Comparison of ENCODE assay signal across 10 cellular contexts in the genomic region with DNA sequence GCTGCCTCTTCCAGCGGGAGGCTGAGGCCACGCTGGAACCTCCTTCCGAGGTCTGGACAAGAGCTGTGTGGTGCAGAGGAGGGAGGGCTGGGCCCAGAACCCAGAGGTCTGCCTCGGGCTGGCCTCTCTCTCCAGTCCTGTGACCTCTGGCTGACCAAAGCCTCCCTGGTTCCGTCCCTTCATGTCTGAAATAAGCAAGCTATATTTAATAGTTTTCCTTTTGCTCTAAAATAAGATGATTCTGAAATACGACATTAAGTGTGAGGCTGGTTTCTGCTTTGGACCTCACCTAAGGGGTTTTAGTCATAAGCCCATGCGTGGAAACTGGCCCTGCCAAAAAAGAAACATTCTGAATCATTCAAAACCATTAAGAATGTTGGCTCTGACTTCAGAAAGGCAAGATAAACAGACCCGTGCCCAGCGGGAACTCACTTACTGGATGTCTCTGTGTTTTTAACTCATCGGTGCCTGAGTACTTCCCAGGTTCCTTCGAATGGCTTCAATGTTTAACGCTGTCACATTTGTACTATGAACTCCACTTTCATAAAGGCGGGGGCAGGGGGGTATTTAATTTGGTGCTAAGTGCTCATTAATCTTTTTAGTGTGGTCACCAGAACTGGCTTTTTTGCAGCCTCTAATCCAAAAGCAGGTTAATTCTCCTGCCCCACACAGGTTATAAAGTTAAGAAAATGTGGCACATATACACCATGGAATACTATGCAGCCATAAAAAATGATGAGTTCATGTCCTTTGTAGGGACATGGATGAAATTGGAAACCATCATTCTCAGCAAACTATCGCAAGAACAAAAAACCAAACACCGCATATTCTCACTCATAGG.
DNase-seq lines count a peak whose midpoint lies in the region; ATAC-seq, FAIRE-seq and TF ChIP-seq lines count a peak whose summit lies in the region.
"Had no signal": no experiment of that assay in that cellular context is flagged by ENCODE, and none has a peak within 500 bp of the region (broad histone marks: within the 10 kb centered on the region; RNA-seq: fewer than 3 reads in every experiment).

No MANE protein-coding gene starts in this region.

- H2AFZ ChIP-seq in keratinocyte (ENCODE audit: control insufficient read depth, low read length), result no peak overlapping the region

- no peaks in the 10 kb centered on the region for H3K27me3 Mint-ChIP-seq in activated CD4-positive, alpha-beta T cell treated with anti-CD3 and anti-CD28 coated beads, Interleukin-2, amount 10 ng/mL, durations not matched to agents 24 days and 14 days
- H3K27me3 Mint-ChIP-seq: activated naive CD8-positive, alpha-beta T cell treated with anti-CD3 and anti-CD28 coated beads, Interleukin-2, amount 10 ng/mL, durations not matched to agents 7 days and 5 days had no signal

- no peak for DNase-seq in activated CD4-positive, alpha-beta T cell treated with anti-CD3 and anti-CD28 coated beads, Interleukin-2, amount 10 ng/mL, durations not matched to agents 24 days and 14 days
- DNase-seq in activated CD4-positive, alpha-beta T cell treated with anti-CD3 and anti-CD28 coated beads for 48 hours, result no peak
- DNase-seq in astrocyte of the spinal cord (ENCODE audit: low read depth, low spot score) (peak; percentile 99), keratinocyte (ENCODE audit: low read depth, low spot score) (no peak), thoracic aorta (ENCODE audit: low spot score) (peak; percentile 58), CD1c-positive myeloid dendritic cell (ENCODE audit: extremely low spot score) (no peak), HuH-7 (ENCODE audit: low spot score) (no peak), GM13977 (ENCODE audit: low spot score) (no peak)
- DNase-seq: activated naive CD8-positive, alpha-beta T cell treated with anti-CD3 and anti-CD28 coated beads, Interleukin-2, amount 10 ng/mL, durations not matched to agents 7 days and 5 days; NCI-H2227 treated with DMSO at 0.1 percent for 48 hours had no signal

- H3K9me3 Mint-ChIP-seq in activated CD4-positive, alpha-beta T cell treated with anti-CD3 and anti-CD28 coated beads, Interleukin-2, amount 10 ng/mL, durations not matched to agents 24 days and 14 days, result no peaks in the 10 kb centered on the region
- H3K9me3 Mint-ChIP-seq: activated naive CD8-positive, alpha-beta T cell treated with anti-CD3 and anti-CD28 coated beads, Interleukin-2, amount 10 ng/mL, durations not matched to agents 7 days and 5 days had no signal

- H4K20me1 ChIP-seq in keratinocyte (ENCODE audit: control insufficient read depth, extremely low read depth, insufficient read depth, low read length), result peaks cover 47% of the 10 kb centered on the region

- peak overlapping the region; percentile 64 for H3K27ac Mint-ChIP-seq in activated CD4-positive, alpha-beta T cell treated with anti-CD3 and anti-CD28 coated beads, Interleukin-2, amount 10 ng/mL, durations not matched to agents 24 days and 14 days
- H3K27ac Mint-ChIP-seq: activated naive CD8-positive, alpha-beta T cell treated with anti-CD3 and anti-CD28 coated beads, Interleukin-2, amount 10 ng/mL, durations not matched to agents 7 days and 5 days had no signal

- H3K9ac ChIP-seq in keratinocyte (ENCODE audit: control insufficient read depth, extremely low read depth, insufficient read depth, low read length), result peak overlapping the region; percentile 39

- H3K36me3 ChIP-seq in keratinocyte (ENCODE audit: control insufficient read depth in 2 of 2, extremely low read depth in 1 of 2, insufficient read depth in 2 of 2, low read length in 2 of 2) (peaks cover 35 to 55% of the 10 kb centered on the region in 2 experiments), thoracic aorta (peaks cover 9% of the 10 kb centered on the region)

- H3K27me3 ChIP-seq in keratinocyte (ENCODE audit: control insufficient read depth, extremely low read depth, insufficient read depth, low read length) (no peaks in the 10 kb centered on the region), thoracic aorta (replicated peaks; ENCODE audit: insufficient read depth) (no peaks in the 10 kb centered on the region)

- peaks cover 64% of the 10 kb centered on the region for H3K4me1 Mint-ChIP-seq in activated CD4-positive, alpha-beta T cell treated with anti-CD3 and anti-CD28 coated beads, Interleukin-2, amount 10 ng/mL, durations not matched to agents 24 days and 14 days

- no peaks in the 10 kb centered on the region for H3K9me3 ChIP-seq in keratinocyte (ENCODE audit: control insufficient read depth, low read depth, low read length)
- H3K9me3 ChIP-seq in thoracic aorta, result no peaks in the 10 kb centered on the region

- peak overlapping the region; percentile 4 for H3K4me3 ChIP-seq in astrocyte of the spinal cord (ENCODE audit: low read depth, low read length)
- H3K4me3 ChIP-seq in keratinocyte (ENCODE audit: control insufficient read depth in 2 of 3, extremely low read depth in 1 of 3, insufficient read depth in 2 of 3, low read depth in 1 of 3, low read length in 3 of 3), result no peak overlapping the region
- peak overlapping the region; percentile 37 for H3K4me3 ChIP-seq in thoracic aorta

- H3K27ac ChIP-seq in keratinocyte (ENCODE audit: control insufficient read depth, insufficient read depth, low read length) (peak overlapping the region; percentile 82), thoracic aorta (peak overlapping the region; percentile 89 to 90)

- dilution Hi-C loops in keratinocyte (cut with MboI; ENCODE audit: extremely low pct_ligation_motif_present, low sequenced_read_pairs), result no loop called here

- H3K4me1 ChIP-seq in keratinocyte (ENCODE audit: control insufficient read depth, extremely low read depth, insufficient read depth, low read length) (peaks cover 79% of the 10 kb centered on the region), thoracic aorta (ENCODE audit: control insufficient read depth in 1 of 2, low read depth in 2 of 2) (peaks cover 53 to 84% of the 10 kb centered on the region in 2 donors)

- TF ChIP-seq CTCF in astrocyte of the spinal cord (IDR thresholded peaks at IDR 0.05; ENCODE audit: low read depth, low read length) (no peak), keratinocyte (optimal IDR thresholded peaks at IDR 0.05 in 1 of 3, IDR thresholded peaks at IDR 0.05 in 1 of 3, conservative IDR thresholded peaks at IDR 0.05 in 1 of 3; ENCODE audit: extremely low read depth in 1 of 3, insufficient read depth in 2 of 3, low read length in 3 of 3) (no peak), thoracic aorta (IDR thresholded peaks at IDR 0.05) (no peak), GM13977 (IDR thresholded peaks at IDR 0.05; ENCODE audit: extremely low read depth, insufficient read depth, missing control alignments) (no peak)

- intact Hi-C loops in activated CD4-positive, alpha-beta T cell treated with anti-CD3 and anti-CD28 coated beads, Interleukin-2, amount 10 ng/mL, durations not matched to agents 24 days and 14 days (cut with micrococcal nuclease), result loop anchor here (10.0 kb wide), 1 partner anchor 533 kb away; no protein-coding TSS in a partner anchor

- peak; percentile 80 for ATAC-seq in thoracic aorta (ENCODE audit: insufficient number of reproducible peaks, low FRiP score, low read depth)

- H3K4me2 ChIP-seq in keratinocyte (ENCODE audit: control insufficient read depth, extremely low read depth, insufficient read depth, low read depth, low read length), result peak overlapping the region; percentile 22

- FAIRE-seq in keratinocyte (lab: Jason Lieb, UNC), result no peak

- H3K9me1 ChIP-seq in keratinocyte (ENCODE audit: control insufficient read depth, extremely low read depth, insufficient read depth, low read length), result peaks cover 2% of the 10 kb centered on the region

- in situ Hi-C loops in astrocyte of the spinal cord (cut with HindIII; ENCODE audit: low sequenced_read_pairs), result no loop called here
- in situ Hi-C loops in GM13977 (cut with MboI; ENCODE audit: low pct_unique_long_range_greater_than_20kb, low sequenced_read_pairs, unreplicated experiment), result no loop called here

- peaks cover 89% of the 10 kb centered on the region for H3K79me2 ChIP-seq in keratinocyte (ENCODE audit: control insufficient read depth, insufficient read depth, low read length)

- no peak overlapping the region for H3K4me3 Mint-ChIP-seq in activated CD4-positive, alpha-beta T cell treated with anti-CD3 and anti-CD28 coated beads, Interleukin-2, amount 10 ng/mL, durations not matched to agents 24 days and 14 days
- H3K4me3 Mint-ChIP-seq: activated naive CD8-positive, alpha-beta T cell treated with anti-CD3 and anti-CD28 coated beads, Interleukin-2, amount 10 ng/mL, durations not matched to agents 7 days and 5 days had no signal

- peaks cover 78% of the 10 kb centered on the region for H3K36me3 Mint-ChIP-seq in activated CD4-positive, alpha-beta T cell treated with anti-CD3 and anti-CD28 coated beads, Interleukin-2, amount 10 ng/mL, durations not matched to agents 24 days and 14 days (ENCODE audit: low read depth)

Comparison
In these comparisons a context has a peak if more than half of its experiments do, and no peak if none do; other contexts are left out.
1. DNase-seq: peak in astrocyte of the spinal cord (single experiment) and thoracic aorta (single experiment); none in activated CD4-positive, alpha-beta T cell treated with anti-CD3 and anti-CD28 coated beads, Interleukin-2, amount 10 ng/mL, durations not matched to agents 24 days and 14 days (single experiment), activated CD4-positive, alpha-beta T cell treated with anti-CD3 and anti-CD28 coated beads for 48 hours (single experiment), keratinocyte (single experiment), CD1c-positive myeloid dendritic cell (single experiment), HuH-7 (single experiment) and GM13977 (single experiment).
2. H3K4me3 ChIP-seq: peak in astrocyte of the spinal cord (single experiment) and thoracic aorta (single experiment); none in keratinocyte (0 of 3).